In genomic region chr7:39732837-39733804, GRCh38 we compare ENCODE assay signal across 1 cellular context.
TF ChIP-seq lines count a peak whose summit lies in the region.

No MANE protein-coding gene starts in this region.

TF ChIP-seq in HepG2, 621 proteins besides CTCF, POLR2A, EP300 and RAD21 (continued from another document and continues in another):
- TF ChIP-seq THAP9 (CRISPR knock-in tag; IDR thresholded peaks at IDR 0.05; ENCODE audit: borderline replicate concordance), result no peak; the same call in 1 of the 2 replicates
- TF ChIP-seq MED8 (CRISPR knock-in tag; IDR thresholded peaks at IDR 0.05; ENCODE audit: insufficient replicate concordance), result no peak
- no peak for TF ChIP-seq SOX13 (IDR thresholded peaks at IDR 0.05)
- no peak for TF ChIP-seq SOX13 (CRISPR knock-in tag; conservative IDR thresholded peaks at IDR 0.05 in 1 of 2, IDR thresholded peaks at IDR 0.05 in 1 of 2)
- 0 out of 2 replicates have a peak, but pooled peaks have one; percentile 38 for TF ChIP-seq GMEB1 (CRISPR knock-in tag; IDR thresholded peaks at IDR 0.05; ENCODE audit: borderline replicate concordance)
- TF ChIP-seq MTA3 (CRISPR knock-in tag; IDR thresholded peaks at IDR 0.05), result no peak
- no peak for TF ChIP-seq ZNF713 (CRISPR knock-in tag; IDR thresholded peaks at IDR 0.05)
- no peak for TF ChIP-seq SUZ12 (IDR thresholded peaks at IDR 0.05; ENCODE audit: low read depth, low read length)
- TF ChIP-seq ZNF407 (CRISPR knock-in tag; IDR thresholded peaks at IDR 0.05; ENCODE audit: not compliant biosample characterization), result no peak
- TF ChIP-seq ZNF484 (CRISPR knock-in tag; IDR thresholded peaks at IDR 0.05; ENCODE audit: borderline replicate concordance, low read depth), result no peak
- no peak for TF ChIP-seq ZNF605 (CRISPR knock-in tag; IDR thresholded peaks at IDR 0.05)
- no peak for TF ChIP-seq SIN3A (IDR thresholded peaks at IDR 0.05; ENCODE audit: borderline replicate concordance, low read depth, low read length)
- peak; percentile 46 for TF ChIP-seq SAP130 (CRISPR knock-in tag; IDR thresholded peaks at IDR 0.05; ENCODE audit: low read depth)
- TF ChIP-seq HMG20A (CRISPR knock-in tag; IDR thresholded peaks at IDR 0.05; ENCODE audit: borderline replicate concordance), result no peak
- no peak for TF ChIP-seq LBX2 (CRISPR knock-in tag; IDR thresholded peaks at IDR 0.05; ENCODE audit: borderline replicate concordance)
- peak; percentile 92 for TF ChIP-seq HNRNPL (IDR thresholded peaks at IDR 0.05; ENCODE audit: low read depth, low read length)
- no peak for TF ChIP-seq CENPX (CRISPR knock-in tag; IDR thresholded peaks at IDR 0.05)
- no peak for TF ChIP-seq POGK (CRISPR knock-in tag; conservative IDR thresholded peaks at IDR 0.05)
- TF ChIP-seq SP5 (CRISPR knock-in tag; IDR thresholded peaks at IDR 0.05; ENCODE audit: borderline replicate concordance, low read depth), result no peak
- no peak for TF ChIP-seq ZBTB37 (CRISPR knock-in tag; IDR thresholded peaks at IDR 0.05)
- no peak for TF ChIP-seq YY1 (IDR thresholded peaks at IDR 0.05; ENCODE audit: insufficient read depth, insufficient replicate concordance, low read depth, low read length)
- TF ChIP-seq ZBTB42 (CRISPR knock-in tag; IDR thresholded peaks at IDR 0.05), result no peak
- no peak for TF ChIP-seq ZNF766 (CRISPR knock-in tag; IDR thresholded peaks at IDR 0.05; ENCODE audit: borderline replicate concordance)
- TF ChIP-seq XRCC5 (optimal IDR thresholded peaks at IDR 0.05; ENCODE audit: low read length), result no peak
- TF ChIP-seq HDAC1 (CRISPR knock-in tag; IDR thresholded peaks at IDR 0.05), result peak; percentile 51; the same call in 1 of the 2 replicates
- TF ChIP-seq CHCHD3 (CRISPR knock-in tag; IDR thresholded peaks at IDR 0.05), result no peak
- no peak for TF ChIP-seq CREBL2 (CRISPR knock-in tag; IDR thresholded peaks at IDR 0.05; ENCODE audit: borderline replicate concordance)
- no peak for TF ChIP-seq KLF13 (CRISPR knock-in tag; IDR thresholded peaks at IDR 0.05)
- TF ChIP-seq MTERF4 (CRISPR knock-in tag; IDR thresholded peaks at IDR 0.05), result no peak
- TF ChIP-seq ZFX (CRISPR knock-in tag; IDR thresholded peaks at IDR 0.05; ENCODE audit: low read depth), result peak; percentile 57; the same call in 1 of the 2 replicates
- no peak for TF ChIP-seq SPEN (CRISPR knock-in tag; IDR thresholded peaks at IDR 0.05; ENCODE audit: low read depth)
- TF ChIP-seq ZNF547 (CRISPR knock-in tag; IDR thresholded peaks at IDR 0.05), result no peak
- TF ChIP-seq KDM5B (CRISPR knock-in tag; IDR thresholded peaks at IDR 0.05; ENCODE audit: borderline replicate concordance), result peak; percentile 19; the same call in 1 of the 2 replicates
- peak; percentile 48 for TF ChIP-seq PHF8 (CRISPR knock-in tag; IDR thresholded peaks at IDR 0.05)
- TF ChIP-seq ESRRA (CRISPR knock-in tag; IDR thresholded peaks at IDR 0.05; ENCODE audit: low read depth), result no peak
- TF ChIP-seq CREM (IDR thresholded peaks at IDR 0.05), result peak; percentile 93
- 0 out of 2 replicates have a peak, but pooled peaks have one; percentile 27 for TF ChIP-seq CREM (CRISPR knock-in tag; IDR thresholded peaks at IDR 0.05)
- TF ChIP-seq ZNF33B (CRISPR knock-in tag; IDR thresholded peaks at IDR 0.05), result no peak
- TF ChIP-seq SOX6 (IDR thresholded peaks at IDR 0.05), result no peak
- 0 out of 2 replicates have a peak, but pooled peaks have one; percentile 9 for TF ChIP-seq SOX6 (CRISPR knock-in tag; IDR thresholded peaks at IDR 0.05)
- peak; percentile 61 for TF ChIP-seq POLR2G (IDR thresholded peaks at IDR 0.05; ENCODE audit: low read depth, low read length)
- TF ChIP-seq ZNF570 (CRISPR knock-in tag; IDR thresholded peaks at IDR 0.05; ENCODE audit: borderline replicate concordance), result no peak
- TF ChIP-seq MTA1 (CRISPR knock-in tag; IDR thresholded peaks at IDR 0.05; ENCODE audit: borderline replicate concordance), result no peak
- TF ChIP-seq ETV5 (CRISPR knock-in tag; IDR thresholded peaks at IDR 0.05; ENCODE audit: borderline replicate concordance), result peak; percentile 59; the same call in 1 of the 2 replicates
- no peak for TF ChIP-seq SP1 (IDR thresholded peaks at IDR 0.05)
- TF ChIP-seq SP1 (CRISPR knock-in tag; IDR thresholded peaks at IDR 0.05), result no peak
- no peak for TF ChIP-seq ZFAT (CRISPR knock-in tag; conservative IDR thresholded peaks at IDR 0.05)
- TF ChIP-seq KAT8 (CRISPR knock-in tag; IDR thresholded peaks at IDR 0.05), result peak; percentile 79
- no peak for TF ChIP-seq ZNF362 (CRISPR knock-in tag; IDR thresholded peaks at IDR 0.05; ENCODE audit: borderline replicate concordance)
- no peak for TF ChIP-seq KDM3A (CRISPR knock-in tag; IDR thresholded peaks at IDR 0.05; ENCODE audit: low read depth)
- peak; percentile 85 for TF ChIP-seq GABPB1 (CRISPR knock-in tag; IDR thresholded peaks at IDR 0.05)
- no peak for TF ChIP-seq ZNF232 (CRISPR knock-in tag; IDR thresholded peaks at IDR 0.05; ENCODE audit: borderline replicate concordance)
